Comparison of ENCODE assay signal across 1 cellular context in genomic region chr1:247089616-247090375, GRCh38.
A peak's percentile ranks its signal among the peaks of the same experiment; 100 is the strongest.
TF ChIP-seq lines count a peak whose summit lies in the region.

No MANE protein-coding gene starts in this region.

TF ChIP-seq in HepG2, 621 proteins besides CTCF, POLR2A, EP300 and RAD21:
- TF ChIP-seq SAP130 (CRISPR knock-in tag; IDR thresholded peaks at IDR 0.05; ENCODE audit: low read depth) (0 out of 2 replicates have a peak, but pooled peaks have one; percentile 12), ZNF687 (CRISPR knock-in tag; IDR thresholded peaks at IDR 0.05) (peak; percentile 44), UBTF (CRISPR knock-in tag; IDR thresholded peaks at IDR 0.05) (peak; percentile 2; the same call in 1 of the 2 replicates), ZNF770 (CRISPR knock-in tag; IDR thresholded peaks at IDR 0.05) (peak; percentile 88), ZSCAN29 (CRISPR knock-in tag; conservative IDR thresholded peaks at IDR 0.05) (no peak), ZFX (CRISPR knock-in tag; IDR thresholded peaks at IDR 0.05; ENCODE audit: low read depth) (peak; percentile 7; the same call in 1 of the 2 replicates), CHCHD3 (CRISPR knock-in tag; IDR thresholded peaks at IDR 0.05) (no peak), ZNF292 (CRISPR knock-in tag; IDR thresholded peaks at IDR 0.05; ENCODE audit: borderline replicate concordance, low read depth) (peak; percentile 40; the same call in 1 of the 2 replicates), ZNF20 (CRISPR knock-in tag; IDR thresholded peaks at IDR 0.05) (no peak), PREB (CRISPR knock-in tag; IDR thresholded peaks at IDR 0.05) (no peak), ZHX1 (CRISPR knock-in tag; IDR thresholded peaks at IDR 0.05; ENCODE audit: low read depth) (no peak), SAFB2 (CRISPR knock-in tag; IDR thresholded peaks at IDR 0.05; ENCODE audit: borderline replicate concordance, low read depth) (no peak), ZNF253 (CRISPR knock-in tag; IDR thresholded peaks at IDR 0.05; ENCODE audit: borderline replicate concordance) (no peak), TFAP4 (IDR thresholded peaks at IDR 0.05; ENCODE audit: borderline replicate concordance, low read depth) (0 out of 2 replicates have a peak, but pooled peaks have one; percentile 5), DPF2 (CRISPR knock-in tag; IDR thresholded peaks at IDR 0.05; ENCODE audit: borderline replicate concordance, low read depth) (no peak), FOXO4 (CRISPR knock-in tag; conservative IDR thresholded peaks at IDR 0.05) (no peak), ZNF839 (CRISPR knock-in tag; IDR thresholded peaks at IDR 0.05; ENCODE audit: borderline replicate concordance) (no peak), ZNF264 (CRISPR knock-in tag; IDR thresholded peaks at IDR 0.05) (no peak), SP4 (CRISPR knock-in tag; IDR thresholded peaks at IDR 0.05) (peak; percentile 37; the same call in 1 of the 2 replicates), ZNF547 (CRISPR knock-in tag; IDR thresholded peaks at IDR 0.05) (0 out of 2 replicates have a peak, but pooled peaks have one; percentile 27)
